Comparison of ENCODE assay signal across 11 cellular contexts in the genomic region with DNA sequence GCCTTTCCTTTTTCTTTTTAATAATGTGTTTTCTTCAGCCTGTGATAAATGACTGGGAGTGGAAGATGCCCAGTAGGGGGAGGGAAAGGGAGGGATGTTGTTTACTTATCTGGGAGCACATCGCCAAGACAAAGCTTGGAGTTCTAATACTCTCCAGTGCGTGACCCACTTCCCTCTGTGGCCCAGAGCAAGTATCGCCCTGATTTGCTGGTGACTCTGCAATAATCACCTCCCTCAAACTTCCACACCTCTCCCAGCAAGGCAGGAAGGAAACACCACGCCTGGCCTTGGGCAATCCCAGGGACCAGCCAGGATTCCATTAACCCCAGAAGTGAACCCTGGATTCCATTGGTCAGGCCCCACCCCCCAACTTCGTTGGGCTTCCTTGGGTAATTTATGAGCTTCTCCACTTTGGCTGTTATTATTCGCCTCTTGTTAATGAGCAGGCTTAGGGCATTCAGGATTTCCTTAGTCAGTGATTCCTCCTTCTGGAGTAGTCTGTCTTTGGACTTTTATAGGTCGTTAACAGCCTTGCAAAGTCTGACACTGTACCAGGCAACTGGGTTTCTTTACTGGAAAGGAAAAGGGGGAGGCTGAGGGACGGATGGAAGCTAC. TPM values are rescaled to one million over a fixed set of nuclear protein-coding genes. Genes with fewer than 3 reads are reported as not detected.
DNase-seq lines count a peak whose midpoint lies in the region; ATAC-seq and TF ChIP-seq lines count a peak whose summit lies in the region.
"Had no signal": no experiment of that assay in that cellular context is flagged by ENCODE, and none has a peak within 500 bp of the region (broad histone marks: within the 10 kb centered on the region; RNA-seq: fewer than 3 reads in every experiment).

No MANE protein-coding gene starts in this region.

- CTCF ChIA-PET in mammary epithelial cell (lab: Charles Lee; ENCODE audit: low non-redundant PET) = interaction anchor here (0.5 to 1.6 kb wide), 4 partner anchors 35 to 223 kb away, joined by 3 to 13 read pairs (median 4); no protein-coding TSS in a partner anchor

- H3K79me2 ChIP-seq in mammary epithelial cell (ENCODE audit: insufficient read depth, low read length) = no peaks in the 10 kb centered on the region

- peak; percentile 67 for DNase-seq in NCI-H2227 (lab: John Stamatoyannopoulos, UW; ENCODE audit: unreplicated experiment)
- DNase-seq in NCI-H2227 treated with DMSO at 0.1 percent for 48 hours (lab: John Stamatoyannopoulos, UW) = no peak
- peak; percentile 91 for DNase-seq in mammary epithelial cell
- peak; percentile 50 for DNase-seq in lung (ENCODE audit: low spot score)
- DNase-seq in type B pancreatic cell (ENCODE audit: extremely low spot score, unreplicated experiment) = no peak
- DNase-seq in NCI-H510A (lab: John Stamatoyannopoulos, UW) = no peak
- no peak for DNase-seq in stimulated activated CD4-positive, alpha-beta T cell treated with anti-CD3 and anti-CD28 coated beads, Interleukin-2, amount 100 ng/mL, for 24 hours

- ATAC-seq in lung (ENCODE audit: insufficient read depth, low FRiP score) = peak; percentile 77
- no peak for ATAC-seq in GM21447 (IDR thresholded peaks at IDR 0.05; ENCODE audit: unreplicated experiment)
- ATAC-seq: natural killer cell treated with Interleukin-12 subunit alpha and Interleukin-12 subunit beta and Interleukin-15 and Interleukin-18, amount 100 ng/mL, for 72 hours had no signal

- H3K36me3 Mint-ChIP-seq in type B pancreatic cell = no peaks in the 10 kb centered on the region
- H3K36me3 Mint-ChIP-seq: natural killer cell treated with Interleukin-12 subunit alpha and Interleukin-12 subunit beta and Interleukin-15 and Interleukin-18, amount 100 ng/mL, for 72 hours had no signal

- intact Hi-C loops in mammary epithelial cell (cut with micrococcal nuclease) = loop anchor here (1.0 to 5.0 kb wide), 4 partner anchors 14 to 143 kb away; no protein-coding TSS in a partner anchor

- dilution Hi-C loops in mammary epithelial cell (cut with HindIII; ENCODE audit: low sequenced_read_pairs) = no loop called here

- no peak overlapping the region for H3K4me3 ChIP-seq in mammary epithelial cell (replicated peaks in 1 of 3; ENCODE audit: insufficient read depth in 1 of 3, low read depth in 2 of 3, low read length in 3 of 3)
- H3K4me3 ChIP-seq in lung = no peak overlapping the region

- peak overlapping the region; percentile 63 for H3K9ac ChIP-seq in mammary epithelial cell (ENCODE audit: insufficient read depth, low read length)

- peak overlapping the region; percentile 65 for H3K4me2 ChIP-seq in mammary epithelial cell (ENCODE audit: insufficient read depth, low read depth, low read length)

- H3K4me1 Mint-ChIP-seq in type B pancreatic cell (ENCODE audit: unreplicated experiment) = peaks cover 30% of the 10 kb centered on the region

- in situ Hi-C loops in mammary epithelial cell (cut with MboI; ENCODE audit: low sequenced_read_pairs in 2 of 2) = no loop called here

- no peaks in the 10 kb centered on the region for H4K20me1 ChIP-seq in mammary epithelial cell (ENCODE audit: insufficient read depth, low read length)

- peak overlapping the region; percentile 95 for H3K27ac Mint-ChIP-seq in type B pancreatic cell
- H3K27ac Mint-ChIP-seq: natural killer cell treated with Interleukin-12 subunit alpha and Interleukin-12 subunit beta and Interleukin-15 and Interleukin-18, amount 100 ng/mL, for 72 hours; stimulated activated naive CD8-positive, alpha-beta T cell treated with anti-CD3 and anti-CD28 coated beads, Interleukin-15, Interleukin-2, amounts not matched to agents 100 ng/mL and 50 ng/mL, for 24 hours; T-helper 1 cell treated with Interleukin-12 subunit alpha and Interleukin-12 subunit beta and Interleukin-4 antibody, amounts not matched to agents 30 μg/mL and 1 μg/mL, for 36 hours had no signal

- H3K4me1 ChIP-seq in mammary epithelial cell (ENCODE audit: insufficient read depth, low read length) (peaks cover 43% of the 10 kb centered on the region), lung (ENCODE audit: control insufficient read depth in 2 of 2, insufficient read depth in 2 of 2, low read length in 2 of 2) (peaks cover 0 to 2% of the 10 kb centered on the region in 2 donors)

- H3K4me3 Mint-ChIP-seq in type B pancreatic cell = peak overlapping the region; percentile 21
- H3K4me3 Mint-ChIP-seq: natural killer cell treated with Interleukin-12 subunit alpha and Interleukin-12 subunit beta and Interleukin-15 and Interleukin-18, amount 100 ng/mL, for 72 hours; stimulated activated naive CD8-positive, alpha-beta T cell treated with anti-CD3 and anti-CD28 coated beads, Interleukin-15, Interleukin-2, amounts not matched to agents 100 ng/mL and 50 ng/mL, for 24 hours; T-helper 1 cell treated with Interleukin-12 subunit alpha and Interleukin-12 subunit beta and Interleukin-4 antibody, amounts not matched to agents 30 μg/mL and 1 μg/mL, for 36 hours had no signal

- WGBS in mammary epithelial cell (ENCODE audit: low coverage, missing lambda C conversion rate) = 33% methylated on average over 8 of the region's 8 CpGs
- 31 to 37% methylated on average over 8 of the region's 8 CpGs for WGBS in lung, 2 donors

- H3K9me3 ChIP-seq in mammary epithelial cell (replicated peaks; ENCODE audit: insufficient read depth, low read length) = no peaks in the 10 kb centered on the region
- H3K9me3 ChIP-seq in lung (ENCODE audit: control insufficient read depth in 2 of 2, insufficient read depth in 1 of 2, low read length in 1 of 2) = no peaks in the 10 kb centered on the region

- no peaks in the 10 kb centered on the region for H3K9me3 Mint-ChIP-seq in type B pancreatic cell
- H3K9me3 Mint-ChIP-seq: natural killer cell treated with Interleukin-12 subunit alpha and Interleukin-12 subunit beta and Interleukin-15 and Interleukin-18, amount 100 ng/mL, for 72 hours; stimulated activated naive CD8-positive, alpha-beta T cell treated with anti-CD3 and anti-CD28 coated beads, Interleukin-15, Interleukin-2, amounts not matched to agents 100 ng/mL and 50 ng/mL, for 24 hours; T-helper 1 cell treated with Interleukin-12 subunit alpha and Interleukin-12 subunit beta and Interleukin-4 antibody, amounts not matched to agents 30 μg/mL and 1 μg/mL, for 36 hours had no signal

- TSS peak; percentile 84 for BruUV-seq in mammary epithelial cell (replicated peaks; lab: Mats Ljungman, UMichigan)

- H3K27me3 ChIP-seq in mammary epithelial cell (ENCODE audit: insufficient read depth, low read length) = no peaks in the 10 kb centered on the region
- H3K27me3 ChIP-seq in lung (ENCODE audit: control insufficient read depth, insufficient read depth) = no peaks in the 10 kb centered on the region

- peaks cover 4% of the 10 kb centered on the region for H3K27me3 Mint-ChIP-seq in type B pancreatic cell

- TF ChIP-seq CTCF in mammary epithelial cell (conservative IDR thresholded peaks at IDR 0.05 in 1 of 2, IDR thresholded peaks at IDR 0.05 in 1 of 2; ENCODE audit: extremely low read depth in 1 of 2, insufficient read depth in 1 of 2, low read depth in 1 of 2, low read length in 2 of 2) = peak in 1 of 2 donors; percentile 23
- TF ChIP-seq CTCF in lung (IDR thresholded peaks at IDR 0.05; ENCODE audit: control extremely low read depth, extremely low read depth) = no peak
- TF ChIP-seq CTCF in type B pancreatic cell (conservative IDR thresholded peaks at IDR 0.05) = no peak

- H3K36me3 ChIP-seq in mammary epithelial cell (ENCODE audit: insufficient read depth, low read length) (no peaks in the 10 kb centered on the region), lung (ENCODE audit: control insufficient read depth in 2 of 2, insufficient read depth in 2 of 2, low read length in 2 of 2) (no peaks in the 10 kb centered on the region)

- H3K27ac ChIP-seq in mammary epithelial cell (ENCODE audit: insufficient read depth, low read depth, low read length) (peak overlapping the region; percentile 96), lung (ENCODE audit: low read depth in 1 of 2, low read length in 1 of 2) (no peak overlapping the region)

- H2AFZ ChIP-seq in mammary epithelial cell (ENCODE audit: low read depth, low read length) = peak overlapping the region; percentile 24

RNA-seq across cellular contexts. Expression of a gene that starts 24.3 kb away (rescaled TPM):
- total RNA-seq in mammary epithelial cell (10 to 100 TPM in 1 of 2 donors, 1 to 10 TPM in 1; 1.3 to 15.3 TPM), lung (under 1 TPM; 0.40 to 0.95 TPM), type B pancreatic cell (ENCODE audit: low replicate concordance) (70.6 and 194 TPM in 2 replicates)
- polyA plus RNA-seq in mammary epithelial cell (3.5 TPM), lung (under 1 TPM; 0.23 to 0.30 TPM)
- polyA minus RNA-seq in mammary epithelial cell = 1.1 TPM
- total RNA-seq: natural killer cell treated with Interleukin-12 subunit alpha and Interleukin-12 subunit beta and Interleukin-15 and Interleukin-18, amount 100 ng/mL, for 72 hours had no signal

Comparison
In these comparisons a context has a peak if more than half of its experiments do, and no peak if none do; other contexts are left out.
1. DNase-seq: peak in NCI-H2227 (single experiment), mammary epithelial cell (single experiment) and lung (single experiment); none in NCI-H2227 treated with DMSO at 0.1 percent for 48 hours (single experiment), type B pancreatic cell (single experiment), NCI-H510A (single experiment) and stimulated activated CD4-positive, alpha-beta T cell treated with anti-CD3 and anti-CD28 coated beads, Interleukin-2, amount 100 ng/mL, for 24 hours (0 of 2).